Comparison of ENCODE assay signal across 9 cellular contexts in the genomic region with DNA sequence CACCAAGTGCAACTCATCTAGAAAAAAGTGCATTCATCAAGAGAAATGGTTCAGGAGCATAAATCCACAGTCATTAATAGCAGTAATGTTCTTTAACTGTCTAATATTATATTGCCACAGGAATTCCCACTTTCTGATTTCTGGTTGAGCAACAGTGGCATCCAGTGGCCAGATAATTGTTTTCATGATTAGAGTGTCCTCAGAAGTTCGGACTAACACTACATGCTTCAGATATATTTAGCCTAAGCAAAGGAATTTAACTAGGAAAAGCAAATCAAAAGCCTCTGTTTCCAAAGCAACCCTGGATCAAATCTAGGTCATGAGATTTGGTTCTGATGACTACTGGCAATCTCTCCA. TPM values are rescaled to one million over a fixed set of nuclear protein-coding genes. Genes with fewer than 3 reads are reported as not detected.
DNase-seq lines count a peak whose midpoint lies in the region; ATAC-seq and TF ChIP-seq lines count a peak whose summit lies in the region.
"Had no signal": no experiment of that assay in that cellular context is flagged by ENCODE, and none has a peak within 500 bp of the region (broad histone marks: within the 10 kb centered on the region; RNA-seq: fewer than 3 reads in every experiment).

No MANE protein-coding gene starts in this region.

- H3K9me3 Mint-ChIP-seq in endodermal cell (no peaks in the 10 kb centered on the region), neural crest cell (peaks cover 6% of the 10 kb centered on the region)
- no peaks in the 10 kb centered on the region for H3K9me3 Mint-ChIP-seq in activated T-helper 2 cell treated with anti-CD3 and anti-CD28 coated beads, Interferon-gamma antibody, Interleukin-2, Interleukin-4, amounts not matched to agents 10 μg/mL and 5 μg/mL and 100 μg/mL, durations not matched to agents 14 hours and 24 hours and 36 hours
- H3K9me3 Mint-ChIP-seq: T-helper 1 cell treated with Interleukin-12 subunit alpha and Interleukin-12 subunit beta and Interleukin-4 antibody, amounts not matched to agents 30 μg/mL and 1 μg/mL, for 36 hours had no signal

- no peaks in the 10 kb centered on the region for H3K36me3 Mint-ChIP-seq in endodermal cell (ENCODE audit: low read depth)
- no peaks in the 10 kb centered on the region for H3K36me3 Mint-ChIP-seq in neural crest cell (ENCODE audit: low read depth)
- H3K36me3 Mint-ChIP-seq in activated T-helper 2 cell treated with anti-CD3 and anti-CD28 coated beads, Interferon-gamma antibody, Interleukin-2, Interleukin-4, amounts not matched to agents 10 μg/mL and 5 μg/mL and 100 μg/mL, durations not matched to agents 14 hours and 24 hours and 36 hours (ENCODE audit: low read depth) = no peaks in the 10 kb centered on the region

- H3K4me2 ChIP-seq in DND-41 (ENCODE audit: insufficient read depth, low read length) = no peak overlapping the region

- peaks cover 3% of the 10 kb centered on the region for H3K27me3 ChIP-seq in DND-41 (ENCODE audit: insufficient read depth, low read length, poor library complexity)
- no peaks in the 10 kb centered on the region for H3K27me3 ChIP-seq in endodermal cell (ENCODE audit: control insufficient read depth, insufficient read depth, low read length, poor library complexity, severe bottlenecking)

- H2AFZ ChIP-seq in DND-41 (ENCODE audit: low read depth, low read length) = no peak overlapping the region

- H3K27ac ChIP-seq in DND-41 (ENCODE audit: low read length) = no peak overlapping the region
- H3K27ac ChIP-seq in endodermal cell (ENCODE audit: low read depth, low read length) = peak overlapping the region; percentile 46

- H3K36me3 ChIP-seq in DND-41 (ENCODE audit: insufficient read depth, low read length) (no peaks in the 10 kb centered on the region), endodermal cell (ENCODE audit: control insufficient read depth, insufficient read depth, low read length) (no peaks in the 10 kb centered on the region)

- H3K27ac Mint-ChIP-seq in endodermal cell = no peak overlapping the region
- H3K27ac Mint-ChIP-seq in neural crest cell (ENCODE audit: unreplicated experiment) = no peak overlapping the region
- H3K27ac Mint-ChIP-seq in activated T-helper 2 cell treated with anti-CD3 and anti-CD28 coated beads, Interferon-gamma antibody, Interleukin-2, Interleukin-4, amounts not matched to agents 10 μg/mL and 5 μg/mL and 100 μg/mL, durations not matched to agents 14 hours and 24 hours and 36 hours = no peak overlapping the region
- H3K27ac Mint-ChIP-seq: T-helper 1 cell treated with Interleukin-12 subunit alpha and Interleukin-12 subunit beta and Interleukin-4 antibody, amounts not matched to agents 30 μg/mL and 1 μg/mL, for 36 hours had no signal

- H3K9me3 ChIP-seq in DND-41 (ENCODE audit: insufficient read depth, low read length, severe bottlenecking) = no peaks in the 10 kb centered on the region
- H3K9me3 ChIP-seq in endodermal cell (ENCODE audit: control insufficient read depth, low read length) = no peaks in the 10 kb centered on the region

- H4K20me1 ChIP-seq in DND-41 (ENCODE audit: insufficient read depth, low read length) = no peaks in the 10 kb centered on the region

- intact Hi-C loops in activated T-helper 2 cell treated with anti-CD3 and anti-CD28 coated beads, Interferon-gamma antibody, Interleukin-2, Interleukin-4, amounts not matched to agents 10 μg/mL and 5 μg/mL and 100 μg/mL, durations not matched to agents 14 hours and 24 hours and 36 hours (cut with micrococcal nuclease) = no loop called here

- 80% methylated on average over 1 of the region's 1 CpG; no CpG with 5 or more reads in 1 of the 2 experiments for WGBS in endodermal cell (ENCODE audit: insufficient coverage in 1 of 2, insufficient read length in 1 of 2), 2 experiments

- H3K4me1 Mint-ChIP-seq in endodermal cell (peaks cover 6% of the 10 kb centered on the region), neural crest cell (peaks cover 26% of the 10 kb centered on the region)
- no peaks in the 10 kb centered on the region for H3K4me1 Mint-ChIP-seq in activated T-helper 2 cell treated with anti-CD3 and anti-CD28 coated beads, Interferon-gamma antibody, Interleukin-2, Interleukin-4, amounts not matched to agents 10 μg/mL and 5 μg/mL and 100 μg/mL, durations not matched to agents 14 hours and 24 hours and 36 hours (ENCODE audit: low read depth)

- H3K4me1 ChIP-seq in DND-41 (ENCODE audit: insufficient read depth, low read length) (no peaks in the 10 kb centered on the region), endodermal cell (ENCODE audit: control insufficient read depth, insufficient read depth, low read length) (no peaks in the 10 kb centered on the region)

- H3K79me2 ChIP-seq in DND-41 (ENCODE audit: insufficient read depth, low read length) = no peaks in the 10 kb centered on the region

- H3K27me3 Mint-ChIP-seq in endodermal cell (ENCODE audit: insufficient read depth) = peaks cover 4% of the 10 kb centered on the region
- H3K27me3 Mint-ChIP-seq in neural crest cell (ENCODE audit: low read depth) = no peaks in the 10 kb centered on the region
- H3K27me3 Mint-ChIP-seq in activated T-helper 2 cell treated with anti-CD3 and anti-CD28 coated beads, Interferon-gamma antibody, Interleukin-2, Interleukin-4, amounts not matched to agents 10 μg/mL and 5 μg/mL and 100 μg/mL, durations not matched to agents 14 hours and 24 hours and 36 hours (ENCODE audit: low read depth) = peaks cover 2% of the 10 kb centered on the region

- DNase-seq in DND-41 = no peak
- DNase-seq in NCI-H2171 (lab: John Stamatoyannopoulos, UW) = peak; percentile 27
- DNase-seq in endodermal cell = no peak
- peak; percentile 28 for DNase-seq in neural crest cell (ENCODE audit: low read depth, low spot score)
- no peak for DNase-seq in stimulated activated naive CD4-positive, alpha-beta T cell (lab: John Stamatoyannopoulos, UW)
- DNase-seq in activated T-helper 2 cell treated with anti-CD3 and anti-CD28 coated beads, Interferon-gamma antibody, Interleukin-2, Interleukin-4, amounts not matched to agents 10 μg/mL and 5 μg/mL and 100 μg/mL, durations not matched to agents 14 hours and 24 hours and 36 hours (ENCODE audit: low spot score) = no peak

- H3K4me3 Mint-ChIP-seq in endodermal cell (no peak overlapping the region), neural crest cell (peak overlapping the region; percentile 65)
- no peak overlapping the region for H3K4me3 Mint-ChIP-seq in activated T-helper 2 cell treated with anti-CD3 and anti-CD28 coated beads, Interferon-gamma antibody, Interleukin-2, Interleukin-4, amounts not matched to agents 10 μg/mL and 5 μg/mL and 100 μg/mL, durations not matched to agents 14 hours and 24 hours and 36 hours (ENCODE audit: low read depth)
- H3K4me3 Mint-ChIP-seq: T-helper 1 cell treated with Interleukin-12 subunit alpha and Interleukin-12 subunit beta and Interleukin-4 antibody, amounts not matched to agents 30 μg/mL and 1 μg/mL, for 36 hours had no signal

- H3K4me3 ChIP-seq in DND-41 (ENCODE audit: low read depth in 1 of 2, low read length in 2 of 2) = no peak overlapping the region
- no peak overlapping the region for H3K4me3 ChIP-seq in endodermal cell (ENCODE audit: low read length)

- no peak overlapping the region for H3K9ac ChIP-seq in DND-41 (ENCODE audit: low read depth, low read length)
- H3K9ac ChIP-seq in endodermal cell (ENCODE audit: extremely low read depth, low read length, poor library complexity, severe bottlenecking) = no peak overlapping the region

- TF ChIP-seq CTCF in DND-41 (IDR thresholded peaks at IDR 0.05; ENCODE audit: borderline replicate concordance, extremely low read depth, low read length, poor library complexity, severe bottlenecking) (peak; percentile 26), endodermal cell (conservative IDR thresholded peaks at IDR 0.05) (peak; percentile 64), neural crest cell (conservative IDR thresholded peaks at IDR 0.05) (peak; percentile 70)

- ATAC-seq in DND-41 (ENCODE audit: insufficient read depth, low read depth) (no peak), GM18858 (IDR thresholded peaks at IDR 0.05; ENCODE audit: unreplicated experiment) (no peak), HG03378 (IDR thresholded peaks at IDR 0.05; ENCODE audit: unreplicated experiment) (no peak)

RNA-seq across cellular contexts. Expression of a gene that starts 9.8 kb away (rescaled TPM):
- 100 to 1,000 TPM; 154 to 158 TPM for total RNA-seq in endodermal cell
- 21.5 TPM for polyA plus RNA-seq in endodermal cell (2013, experiment 1 of 2)
- polyA plus RNA-seq in endodermal cell (2013, experiment 2 of 2) = 30.0 TPM
- total RNA-seq in neural crest cell = 10.2 and 11.0 TPM in 2 replicates
- not detected in 2 replicates for total RNA-seq in activated T-helper 2 cell treated with anti-CD3 and anti-CD28 coated beads, Interferon-gamma antibody, Interleukin-2, Interleukin-4, amounts not matched to agents 10 μg/mL and 5 μg/mL and 100 μg/mL, durations not matched to agents 14 hours and 24 hours and 36 hours

Comparison
In these comparisons a context has a peak if more than half of its experiments do, and no peak if none do; other contexts are left out.
1. DNase-seq: peak in NCI-H2171 (single experiment) and neural crest cell (single experiment); none in DND-41 (single experiment), endodermal cell (single experiment), stimulated activated naive CD4-positive, alpha-beta T cell (0 of 6) and activated T-helper 2 cell treated with anti-CD3 and anti-CD28 coated beads, Interferon-gamma antibody, Interleukin-2, Interleukin-4, amounts not matched to agents 10 μg/mL and 5 μg/mL and 100 μg/mL, durations not matched to agents 14 hours and 24 hours and 36 hours (single experiment).
2. RNA of a gene that starts 9.8 kb away (total RNA-seq): 154 to 158 TPM in endodermal cell; 10.2 to 11.0 TPM in neural crest cell and not detected in activated T-helper 2 cell treated with anti-CD3 and anti-CD28 coated beads, Interferon-gamma antibody, Interleukin-2, Interleukin-4, amounts not matched to agents 10 μg/mL and 5 μg/mL and 100 μg/mL, durations not matched to agents 14 hours and 24 hours and 36 hours; every median in the first group is over 10 times any median in the second.
3. Peak in every context shown above with its lines, with median percentiles within 50 percentile points of each other: CTCF ChIP-seq.